Comparison of ENCODE assay signal across 18 cellular contexts in the genomic region with DNA sequence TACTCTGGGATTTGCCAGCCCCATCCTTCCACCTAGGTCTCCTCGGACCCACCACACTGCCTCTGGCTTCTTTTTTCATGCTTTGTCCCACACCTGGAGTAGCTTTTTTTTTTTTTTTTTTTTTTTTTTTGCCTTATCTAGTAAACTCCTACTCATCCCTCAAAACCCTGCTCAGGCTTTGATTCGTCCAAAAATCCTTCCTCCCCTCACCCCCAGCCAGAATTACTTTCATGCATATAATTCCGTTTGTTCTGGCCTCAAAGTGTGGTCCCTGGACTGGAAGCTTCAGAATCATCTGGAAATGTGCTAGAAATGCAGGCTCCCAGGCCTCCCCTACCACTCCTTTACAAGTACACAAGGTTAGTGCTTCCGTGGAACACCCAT.
"Had no signal": no experiment of that assay in that cellular context is flagged by ENCODE, and none has a peak within 500 bp of the region (broad histone marks: within the 10 kb centered on the region; RNA-seq: fewer than 3 reads in every experiment).

No MANE protein-coding gene starts in this region.

- H3K4me3 ChIP-seq: heart right ventricle, lower lobe of right lung, spleen, thoracic aorta had no signal

- H3K4me1 ChIP-seq: spleen had no signal

- H3K36me3 ChIP-seq: heart right ventricle, lower lobe of right lung, spleen, thoracic aorta had no signal

- ATAC-seq: natural killer cell had no signal

- H3K27ac ChIP-seq: heart right ventricle, lower lobe of right lung, spleen had no signal

- DNase-seq: activated CD4-positive, alpha-beta T cell treated with anti-CD3 and anti-CD28 coated beads, Interleukin-2, amount 50 U/mL, for 4 hours; activated CD4-positive, CD25-positive, alpha-beta regulatory T cell treated with anti-CD3 and anti-CD28 coated beads, Interleukin-2, amount 50 U/mL, for 72 hours; activated naive CD4-positive, alpha-beta T cell treated with anti-CD3 and anti-CD28 coated beads for 36 hours; activated naive CD8-positive, alpha-beta T cell treated with anti-CD3 and anti-CD28 coated beads, Interleukin-2, amount 10 ng/mL, durations not matched to agents 7 days and 5 days; activated T-cell treated with anti-CD3 and anti-CD28 coated beads, Interleukin-2, amount 50 U/mL, for 48 hours; amniotic stem cell; cerebellar nuclear complex; cortex of kidney; effector CD4-positive, alpha-beta T cell; heart right ventricle; lower lobe of right lung; natural killer cell; nucleus accumbens; spleen; stimulated activated CD4-positive, alpha-beta T cell treated with anti-CD3 and anti-CD28 coated beads, Interleukin-4, amount 100 ng/mL, for 1 hour; stimulated activated naive CD4-positive, alpha-beta T cell; T-helper 2 cell had no signal

- H3K9me3 ChIP-seq: lower lobe of right lung, thoracic aorta had no signal

- H3K27me3 ChIP-seq: heart right ventricle, spleen had no signal
